Comparison of ENCODE assay signal across 31 cellular contexts in genomic region chr3:95418251-95418650, GRCh38.
"Had no signal": no experiment of that assay in that cellular context is flagged by ENCODE, and none has a peak within 500 bp of the region (broad histone marks: within the 10 kb centered on the region; RNA-seq: fewer than 3 reads in every experiment).

No MANE protein-coding gene starts in this region.

- DNase-seq: activated CD4-positive, alpha-beta T cell treated with anti-CD3 and anti-CD28 coated beads, Interleukin-2, amount 10 ng/mL, durations not matched to agents 24 days and 14 days; activated CD4-positive, alpha-beta T cell treated with anti-CD3 and anti-CD28 coated beads, Interleukin-2, amount 50 U/mL, for 4 hours; activated CD8-positive, alpha-beta T cell treated with anti-CD3 and anti-CD28 coated beads for 36 hours; activated effector memory CD4-positive, alpha-beta T cell treated with anti-CD3 and anti-CD28 coated beads, Interleukin-2, amount 50 U/mL, for 16 hours; activated naive CD4-positive, alpha-beta T cell; activated T-cell treated with anti-CD3 and anti-CD28 coated beads, Interleukin-2, amount 50 U/mL, for 1 hour; activated T-cell treated with anti-CD3 and anti-CD28 coated beads, Interleukin-2, amount 50 U/mL, for 72 hours; anterior cingulate cortex; Karpas-422; NCI-H1105; NCI-H1436; NCI-H1694; NCI-H1930; NCI-H2081 treated with DMSO at 0.1 percent for 48 hours; NCI-H510A; NCI-H526; NCI-H748 treated with DMSO at 0.1 percent for 48 hours; NK-92 treated with Interleukin-12 subunit alpha and Interleukin-12 subunit beta, amount 100 ng/mL, for 24 hours; PC-3; RPMI8226; SHP77 treated with DMSO at 0.1 percent for 48 hours; SK-N-SH had no signal

- H3K4me3 Mint-ChIP-seq: activated CD4-positive, alpha-beta T cell treated with anti-CD3 and anti-CD28 coated beads, Interleukin-2, amount 10 ng/mL, durations not matched to agents 24 days and 14 days; activated CD8-positive, alpha-beta T cell treated with anti-CD3 and anti-CD28 coated beads for 36 hours; activated naive CD4-positive, alpha-beta T cell treated with anti-CD3 and anti-CD28 coated beads, Interleukin-2, amount 50 U/mL, for 24 hours; activated T-cell treated with anti-CD3 and anti-CD28 coated beads, Interleukin-2, amount 50 U/mL, for 72 hours; activated T-helper 17 cell treated with anti-CD3 and anti-CD28 coated beads, Interleukin-2, amount 50 U/mL, for 72 hours; IgD-negative memory B cell; T-helper 1 cell treated with Interleukin-12 subunit alpha and Interleukin-12 subunit beta and Interleukin-4 antibody, amounts not matched to agents 30 μg/mL and 1 μg/mL, for 36 hours; T-helper 2 cell treated with Interferon-gamma antibody and Interleukin-4, amounts not matched to agents 5 μg/mL and 100 μg/mL, for 36 hours had no signal

- H3K4me1 ChIP-seq: Peyer's patch, SJSA1 had no signal

- H3K27me3 Mint-ChIP-seq: activated CD4-positive, alpha-beta T cell treated with anti-CD3 and anti-CD28 coated beads, Interleukin-2, amount 10 ng/mL, durations not matched to agents 24 days and 14 days; activated CD8-positive, alpha-beta T cell treated with anti-CD3 and anti-CD28 coated beads for 36 hours; activated naive CD4-positive, alpha-beta T cell treated with anti-CD3 and anti-CD28 coated beads, Interleukin-2, amount 50 U/mL, for 24 hours; activated T-helper 17 cell treated with anti-CD3 and anti-CD28 coated beads, Interleukin-2, amount 50 U/mL, for 72 hours; IgD-negative memory B cell had no signal

- H3K36me3 ChIP-seq: cardiac muscle cell, Peyer's patch, SJSA1 had no signal

- H3K36me3 Mint-ChIP-seq: activated naive CD4-positive, alpha-beta T cell treated with anti-CD3 and anti-CD28 coated beads, Interleukin-2, amount 50 U/mL, for 24 hours; IgD-negative memory B cell had no signal

- ATAC-seq: activated CD8-positive, alpha-beta T cell treated with anti-CD3 and anti-CD28 coated beads for 36 hours; activated T-cell treated with anti-CD3 and anti-CD28 coated beads, Interleukin-2, amount 50 U/mL, for 72 hours; activated T-helper 17 cell treated with anti-CD3 and anti-CD28 coated beads, Interleukin-2, amount 50 U/mL, for 72 hours; PC-3 had no signal

- H3K9me3 Mint-ChIP-seq: activated CD4-positive, alpha-beta T cell treated with anti-CD3 and anti-CD28 coated beads, Interleukin-2, amount 10 ng/mL, durations not matched to agents 24 days and 14 days had no signal

- H3K27ac Mint-ChIP-seq: activated CD4-positive, alpha-beta T cell treated with anti-CD3 and anti-CD28 coated beads, Interleukin-2, amount 10 ng/mL, durations not matched to agents 24 days and 14 days; activated CD8-positive, alpha-beta T cell treated with anti-CD3 and anti-CD28 coated beads for 36 hours; activated naive CD4-positive, alpha-beta T cell treated with anti-CD3 and anti-CD28 coated beads, Interleukin-2, amount 50 U/mL, for 24 hours; activated T-cell treated with anti-CD3 and anti-CD28 coated beads, Interleukin-2, amount 50 U/mL, for 72 hours; activated T-helper 17 cell treated with anti-CD3 and anti-CD28 coated beads, Interleukin-2, amount 50 U/mL, for 72 hours; IgD-negative memory B cell; T-helper 1 cell treated with Interleukin-12 subunit alpha and Interleukin-12 subunit beta and Interleukin-4 antibody, amounts not matched to agents 30 μg/mL and 1 μg/mL, for 36 hours; T-helper 2 cell treated with Interferon-gamma antibody and Interleukin-4, amounts not matched to agents 5 μg/mL and 100 μg/mL, for 36 hours had no signal

- H3K4me1 Mint-ChIP-seq: activated CD4-positive, alpha-beta T cell treated with anti-CD3 and anti-CD28 coated beads, Interleukin-2, amount 10 ng/mL, durations not matched to agents 24 days and 14 days; activated naive CD4-positive, alpha-beta T cell treated with anti-CD3 and anti-CD28 coated beads, Interleukin-2, amount 50 U/mL, for 24 hours; activated T-helper 17 cell treated with anti-CD3 and anti-CD28 coated beads, Interleukin-2, amount 50 U/mL, for 72 hours; IgD-negative memory B cell had no signal

- H3K9me3 ChIP-seq: Peyer's patch, SJSA1, SK-N-SH had no signal

- H3K4me2 ChIP-seq: SK-N-SH had no signal

- H3K9ac ChIP-seq: SK-N-SH had no signal

- H3K27me3 ChIP-seq: cardiac muscle cell, Peyer's patch, SJSA1 had no signal

- H3K4me3 ChIP-seq: cardiac muscle cell, Peyer's patch, SJSA1 had no signal

- H3K27ac ChIP-seq: cardiac muscle cell, Peyer's patch, SJSA1 had no signal

- FAIRE-seq: TTC549 had no signal
